Comparison of ENCODE assay signal across 16 cellular contexts in the genomic region with DNA sequence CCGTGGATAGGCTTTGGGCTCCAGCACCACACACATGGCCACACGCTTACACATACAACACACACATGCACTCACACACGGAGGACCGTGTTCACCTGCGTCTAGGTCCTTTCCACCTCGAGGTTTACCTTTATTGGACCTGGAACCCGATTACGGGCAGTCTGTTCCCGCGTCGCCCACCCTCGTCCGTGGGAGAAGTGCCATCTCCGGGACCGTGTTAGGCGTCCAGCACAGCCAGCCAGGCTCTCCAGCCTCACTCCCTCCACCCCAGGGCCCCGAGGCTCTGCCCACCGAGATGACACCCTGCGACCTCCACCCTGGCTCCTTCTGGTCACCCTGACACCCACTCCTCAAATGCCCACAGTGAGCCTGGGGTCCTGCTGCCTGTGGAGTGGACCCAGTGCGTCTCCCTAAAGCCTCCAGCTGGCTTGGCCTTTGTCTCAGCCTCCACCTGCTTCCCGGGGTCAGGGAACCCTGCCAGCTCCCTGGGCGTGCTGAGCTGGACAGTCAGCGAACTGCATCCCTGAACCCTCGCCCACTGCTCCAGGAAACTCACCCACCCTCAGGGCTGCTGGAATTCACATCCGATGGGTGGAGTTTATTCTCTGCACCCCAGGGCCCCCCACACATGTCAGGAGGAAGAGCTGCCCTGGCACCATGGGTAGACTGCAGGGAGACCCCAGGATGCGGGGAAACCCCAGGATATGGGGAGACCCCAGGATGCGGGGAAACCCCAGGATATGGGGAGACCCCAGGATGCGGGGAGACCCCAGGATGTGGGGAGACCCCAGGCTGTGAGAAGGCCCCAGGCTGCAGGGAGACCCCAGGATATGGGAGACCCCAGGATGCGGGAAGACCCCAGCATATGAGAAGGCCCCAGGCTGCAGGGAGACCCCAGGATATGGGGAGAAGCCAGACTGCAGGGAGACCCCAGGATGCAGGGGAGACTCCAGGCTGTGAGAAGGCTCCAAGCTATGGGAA.
"Had no signal": no experiment of that assay in that cellular context is flagged by ENCODE, and none has a peak within 500 bp of the region (broad histone marks: within the 10 kb centered on the region; RNA-seq: fewer than 3 reads in every experiment).

No MANE protein-coding gene starts in this region.

- H3K36me3 Mint-ChIP-seq: activated naive CD8-positive, alpha-beta T cell treated with anti-CD3 and anti-CD28 coated beads, Interleukin-2, amount 10 ng/mL, durations not matched to agents 7 days and 5 days had no signal

- H3K27ac ChIP-seq: epithelial cell of prostate, lower lobe of right lung, neutrophil, upper lobe of left lung had no signal

- H3K4me3 Mint-ChIP-seq: activated CD4-positive, alpha-beta T cell treated with anti-CD3 and anti-CD28 coated beads, Interleukin-2, amount 10 ng/mL, durations not matched to agents 24 days and 14 days; activated CD8-positive, alpha-beta T cell treated with anti-CD3 and anti-CD28 coated beads, Interleukin-2, amount 10 ng/mL, durations not matched to agents 7 days and 5 days; activated naive CD8-positive, alpha-beta T cell treated with anti-CD3 and anti-CD28 coated beads, Interleukin-2, amount 10 ng/mL, durations not matched to agents 7 days and 5 days; naive B cell; stimulated activated naive CD8-positive, alpha-beta T cell treated with anti-CD3 and anti-CD28 coated beads, Interleukin-15, Interleukin-2, amounts not matched to agents 100 ng/mL and 50 ng/mL, for 24 hours had no signal

- H3K9me3 Mint-ChIP-seq: activated CD4-positive, alpha-beta T cell treated with anti-CD3 and anti-CD28 coated beads, Interleukin-2, amount 10 ng/mL, durations not matched to agents 24 days and 14 days; activated naive CD8-positive, alpha-beta T cell treated with anti-CD3 and anti-CD28 coated beads, Interleukin-2, amount 10 ng/mL, durations not matched to agents 7 days and 5 days; naive B cell; stimulated activated naive CD8-positive, alpha-beta T cell treated with anti-CD3 and anti-CD28 coated beads, Interleukin-15, Interleukin-2, amounts not matched to agents 100 ng/mL and 50 ng/mL, for 24 hours had no signal

- H3K9me3 ChIP-seq: lower lobe of right lung, neutrophil, upper lobe of left lung had no signal

- H3K4me1 Mint-ChIP-seq: activated CD4-positive, alpha-beta T cell treated with anti-CD3 and anti-CD28 coated beads, Interleukin-2, amount 10 ng/mL, durations not matched to agents 24 days and 14 days had no signal

- H3K27me3 Mint-ChIP-seq: activated CD4-positive, alpha-beta T cell treated with anti-CD3 and anti-CD28 coated beads, Interleukin-2, amount 10 ng/mL, durations not matched to agents 24 days and 14 days; activated naive CD8-positive, alpha-beta T cell treated with anti-CD3 and anti-CD28 coated beads, Interleukin-2, amount 10 ng/mL, durations not matched to agents 7 days and 5 days; naive B cell; stimulated activated naive CD8-positive, alpha-beta T cell treated with anti-CD3 and anti-CD28 coated beads, Interleukin-15, Interleukin-2, amounts not matched to agents 100 ng/mL and 50 ng/mL, for 24 hours had no signal

- H3K27me3 ChIP-seq: neutrophil, upper lobe of left lung had no signal

- ATAC-seq: activated CD8-positive, alpha-beta T cell treated with anti-CD3 and anti-CD28 coated beads, Interleukin-2, amount 10 ng/mL, durations not matched to agents 7 days and 5 days; lower lobe of right lung had no signal

- H3K27ac Mint-ChIP-seq: activated CD4-positive, alpha-beta T cell treated with anti-CD3 and anti-CD28 coated beads, Interleukin-2, amount 10 ng/mL, durations not matched to agents 24 days and 14 days; activated CD8-positive, alpha-beta T cell treated with anti-CD3 and anti-CD28 coated beads, Interleukin-2, amount 10 ng/mL, durations not matched to agents 7 days and 5 days; activated naive CD8-positive, alpha-beta T cell treated with anti-CD3 and anti-CD28 coated beads, Interleukin-2, amount 10 ng/mL, durations not matched to agents 7 days and 5 days; stimulated activated naive CD8-positive, alpha-beta T cell treated with anti-CD3 and anti-CD28 coated beads, Interleukin-15, Interleukin-2, amounts not matched to agents 100 ng/mL and 50 ng/mL, for 24 hours had no signal

- H3K4me1 ChIP-seq: lower lobe of right lung, upper lobe of left lung had no signal

- H3K4me3 ChIP-seq: lower lobe of right lung, upper lobe of left lung had no signal

- DNase-seq: activated CD4-positive, alpha-beta T cell treated with anti-CD3 and anti-CD28 coated beads, Interleukin-2, amount 10 ng/mL, durations not matched to agents 24 days and 14 days; activated CD4-positive, CD25-positive, alpha-beta regulatory T cell; activated CD8-positive, alpha-beta memory T cell treated with anti-CD3 and anti-CD28 coated beads, Interleukin-2, amount 50 U/mL, for 4 hours; activated CD8-positive, alpha-beta T cell treated with anti-CD3 and anti-CD28 coated beads, Interleukin-2, amount 10 ng/mL, durations not matched to agents 7 days and 5 days; activated T-cell treated with anti-CD3 and anti-CD28 coated beads, Interleukin-2, amount 50 U/mL, for 48 hours; dermis blood vessel endothelial cell; foreskin melanocyte; kidney glomerular epithelial cell; midbrain; naive B cell had no signal
